Comparison of ENCODE assay signal across 8 cellular contexts in the genomic region with DNA sequence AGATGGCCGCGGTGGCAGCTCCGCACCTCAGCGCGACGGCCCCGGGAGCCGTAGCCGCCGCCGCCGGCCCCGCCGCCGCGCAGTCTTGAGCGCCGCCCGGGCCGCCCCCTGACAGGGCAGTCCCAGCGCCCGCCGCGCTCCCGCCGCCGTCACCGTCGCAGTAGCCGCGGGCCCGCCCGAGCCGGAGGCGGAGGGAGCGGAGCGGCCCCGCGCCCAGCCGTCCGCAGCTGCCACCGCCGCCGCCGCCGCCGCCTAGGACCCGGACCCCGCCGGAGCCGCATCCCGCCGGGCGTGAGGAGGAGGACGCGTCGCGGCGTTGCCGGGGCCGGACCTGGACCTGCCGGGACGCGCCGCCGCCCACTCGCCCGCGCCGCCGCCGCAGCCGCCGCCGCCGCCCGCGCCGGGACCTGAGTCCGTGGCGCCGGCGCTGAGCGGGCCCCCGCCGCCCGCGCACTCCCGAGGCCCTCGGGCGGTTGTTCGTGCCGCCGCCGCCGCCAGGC. TPM values are rescaled to one million over a fixed set of nuclear protein-coding genes. Genes with fewer than 3 reads are reported as not detected.
DNase-seq lines count a peak whose midpoint lies in the region; ATAC-seq and TF ChIP-seq lines count a peak whose summit lies in the region.

No MANE protein-coding gene starts in this region.

- DNase-seq in activated naive CD4-positive, alpha-beta T cell treated with anti-CD3 and anti-CD28 coated beads for 36 hours: no peak
- DNase-seq in activated naive CD4-positive, alpha-beta T cell (lab: John Stamatoyannopoulos, UW): no peak
- DNase-seq in adrenal gland: peak in 2 of 7 donors; percentile 21 to 37
- DNase-seq in nephron progenitor cell: no peak
- DNase-seq in dedifferentiated amniotic fluid mesenchymal stem cell (ENCODE audit: extremely low spot score): no peak
- DNase-seq in left colon: no peak
- no peak for DNase-seq in SK-N-DZ (ENCODE audit: low spot score)

- intact Hi-C loops in activated naive CD4-positive, alpha-beta T cell treated with anti-CD3 and anti-CD28 coated beads for 36 hours (cut with micrococcal nuclease): loop anchor here (1.0 to 5.0 kb wide), 6 partner anchors 56 to 292 kb away; a partner anchor contains a TSS
- intact Hi-C loops in adrenal gland (cut with DNase I) (no loop called here), left colon (cut with DNase I, micrococcal nuclease) (no loop called here)

- CTCF ChIA-PET in activated naive CD4-positive, alpha-beta T cell treated with anti-CD3 and anti-CD28 coated beads for 36 hours (lab: Charles Lee): interaction anchor here (0.7 to 2.7 kb wide), 5 partner anchors 13 to 117 kb away, joined by 3 to 21 read pairs (median 4); no protein-coding TSS in a partner anchor

- H3K27me3 Mint-ChIP-seq in activated naive CD4-positive, alpha-beta T cell treated with anti-CD3 and anti-CD28 coated beads for 36 hours (ENCODE audit: low read depth): peaks cover 4% of the 10 kb centered on the region
- peaks cover 51% of the 10 kb centered on the region for H3K27me3 Mint-ChIP-seq in nephron progenitor cell (ENCODE audit: low read depth, poor library complexity)

- H3K4me3 Mint-ChIP-seq in activated naive CD4-positive, alpha-beta T cell treated with anti-CD3 and anti-CD28 coated beads for 36 hours: peak overlapping the region; percentile 56
- H3K4me3 Mint-ChIP-seq in nephron progenitor cell: peak overlapping the region; percentile 70

- no peaks in the 10 kb centered on the region for H3K36me3 Mint-ChIP-seq in activated naive CD4-positive, alpha-beta T cell treated with anti-CD3 and anti-CD28 coated beads for 36 hours (ENCODE audit: low read depth)
- no peaks in the 10 kb centered on the region for H3K36me3 Mint-ChIP-seq in nephron progenitor cell (ENCODE audit: low read depth)

- H3K27ac ChIP-seq in adrenal gland: peak overlapping the region in 3 of 5 donors; percentile 68 to 99 (median 82)

- TF ChIP-seq CTCF in adrenal gland (IDR thresholded peaks at IDR 0.05) (peak in 1 of 6 experiments; percentile 8), nephron progenitor cell (IDR thresholded peaks at IDR 0.05) (no peak)

- H3K4me3 ChIP-seq in adrenal gland: peak overlapping the region in 1 of 4 donors; percentile 89

- TF ChIP-seq POLR2A in adrenal gland (IDR thresholded peaks at IDR 0.05): no peak

- peaks cover 38% of the 10 kb centered on the region for H3K4me1 Mint-ChIP-seq in activated naive CD4-positive, alpha-beta T cell treated with anti-CD3 and anti-CD28 coated beads for 36 hours (ENCODE audit: low read depth)
- peaks cover 48% of the 10 kb centered on the region for H3K4me1 Mint-ChIP-seq in nephron progenitor cell

- no peaks in the 10 kb centered on the region for H3K9me3 Mint-ChIP-seq in activated naive CD4-positive, alpha-beta T cell treated with anti-CD3 and anti-CD28 coated beads for 36 hours
- H3K9me3 Mint-ChIP-seq in nephron progenitor cell: no peaks in the 10 kb centered on the region

- no peaks in the 10 kb centered on the region for H3K9me3 ChIP-seq in adrenal gland (replicated peaks in 1 of 3)

- H3K27ac Mint-ChIP-seq in activated naive CD4-positive, alpha-beta T cell treated with anti-CD3 and anti-CD28 coated beads for 36 hours: no peak overlapping the region
- no peak overlapping the region for H3K27ac Mint-ChIP-seq in nephron progenitor cell

- 0 to 1% methylated on average over 62 to 94 of the region's 96 CpGs; no CpG with 5 or more reads in 2 of the 4 donors for WGBS in adrenal gland, 4 donors

- no peaks in the 10 kb centered on the region for H3K36me3 ChIP-seq in adrenal gland (replicated peaks in 1 of 2)

- peaks cover 10 to 32% of the 10 kb centered on the region in 2 donors for H3K4me1 ChIP-seq in adrenal gland (replicated peaks in 1 of 2)

- no peaks in the 10 kb centered on the region for H3K27me3 ChIP-seq in adrenal gland

- ATAC-seq in HG03103 (IDR thresholded peaks at IDR 0.05; ENCODE audit: low read depth, unreplicated experiment) (peak; percentile 9), left colon (no peak)

RNA-seq across cellular contexts. Expression of a gene that starts 0.3 kb away (rescaled TPM):
- total RNA-seq in activated naive CD4-positive, alpha-beta T cell treated with anti-CD3 and anti-CD28 coated beads for 36 hours: 10 to 100 TPM; 11.4 to 12.8 TPM
- total RNA-seq in adrenal gland (10 to 100 TPM in 6 of 8 donors, 1 to 10 TPM in 2; 5.1 to 18.7 (median 11.9) TPM), left colon (10 to 100 TPM; 13.2 to 18.2 TPM)
- 10 to 100 TPM in 1 of 3 donors, 1 to 10 TPM in 2; 3.8 to 10.9 (median 5.2) TPM for polyA plus RNA-seq in adrenal gland
- 2.5 and 2.7 TPM in 2 replicates for polyA plus RNA-seq in SK-N-DZ (2014; cell fraction: cytosol; rRNA removed)
- polyA plus RNA-seq in SK-N-DZ (2014; cell fraction: nucleus; rRNA removed): 2.1 and 4.6 TPM in 2 replicates
